Comparison of ENCODE assay signal across 9 cellular contexts in the genomic region with DNA sequence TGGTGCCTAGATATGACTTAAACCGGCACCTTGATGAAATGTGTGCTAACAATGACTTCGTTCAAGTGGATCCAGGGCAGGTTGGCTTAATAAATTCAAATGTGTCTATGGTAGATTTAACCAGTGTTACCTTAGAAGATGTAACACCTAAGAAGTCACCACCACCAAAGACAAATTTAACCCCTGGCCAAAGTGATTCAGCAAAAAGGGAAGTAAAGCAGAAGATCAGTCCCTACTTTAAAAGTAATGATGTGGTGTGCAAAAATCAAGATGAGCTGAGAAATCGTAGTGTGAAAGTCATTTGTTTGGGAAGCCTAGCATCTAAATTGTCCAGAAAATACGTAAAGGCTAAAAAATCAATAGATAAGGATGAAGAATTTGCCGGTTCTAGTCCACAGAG. TPM values are rescaled to one million over a fixed set of nuclear protein-coding genes. Genes with fewer than 3 reads are reported as not detected.
A peak's percentile ranks its signal among the peaks of the same experiment; 100 is the strongest.
DNase-seq lines count a peak whose midpoint lies in the region; ATAC-seq, FAIRE-seq and TF ChIP-seq lines count a peak whose summit lies in the region.
"Had no signal": no experiment of that assay in that cellular context is flagged by ENCODE, and none has a peak within 500 bp of the region (broad histone marks: within the 10 kb centered on the region; RNA-seq: fewer than 3 reads in every experiment).

No MANE protein-coding gene starts in this region.

- H3K36me3 Mint-ChIP-seq in HFFc6 (ENCODE audit: low read depth) (peaks cover 15% of the 10 kb centered on the region), nephron (ENCODE audit: low read depth) (peaks cover 27% of the 10 kb centered on the region)

- H3K27me3 Mint-ChIP-seq in HFFc6 (ENCODE audit: insufficient read depth), result peaks cover 3% of the 10 kb centered on the region
- H3K27me3 Mint-ChIP-seq in nephron (ENCODE audit: low read depth), result no peaks in the 10 kb centered on the region

- peaks cover 8 to 24% (median 16%) of the 10 kb centered on the region in 11 experiments; a peak in 21 of 22 replicates for H3K36me3 ChIP-seq in BLaER1 treated with 17β-estradiol and CSF1 and Interleukin-3, amounts not matched to agents 10 nM and 100 nM
- H3K36me3 ChIP-seq in GM12878 (ENCODE audit: control insufficient read depth in 2 of 2, insufficient read depth in 2 of 2, low read length in 1 of 2) (peaks cover 0 to 2% of the 10 kb centered on the region in 2 experiments; a peak in 1 of 4 replicates), WERI-Rb-1 (peaks cover 40% of the 10 kb centered on the region)

- H2AFZ ChIP-seq in GM12878 (ENCODE audit: control insufficient read depth, low read depth, low read length), result no peak overlapping the region

- H3K4me3 Mint-ChIP-seq in HFFc6 (peak overlapping the region; percentile 93), nephron (peak overlapping the region; percentile 91 to 95 (median 92))

- no peak for TF ChIP-seq POLR2A in GM12878 (IDR thresholded peaks at IDR 0.05; ENCODE audit: low read depth, low read length)

- no peak for TF ChIP-seq EP300 in GM12878 (IDR thresholded peaks at IDR 0.05; ENCODE audit: borderline replicate concordance in 1 of 2, control insufficient read depth in 1 of 2, low read depth in 2 of 2, low read length in 2 of 2)

- H3K9me3 ChIP-seq in BLaER1 treated with 17β-estradiol and CSF1 and Interleukin-3, amounts not matched to agents 10 nM and 100 nM (replicated peaks in 1 of 11), result no peaks in the 10 kb centered on the region
- H3K9me3 ChIP-seq in GM12878 (replicated peaks; ENCODE audit: control insufficient read depth, insufficient read depth, low read length) (no peaks in the 10 kb centered on the region), WERI-Rb-1 (ENCODE audit: severe bottlenecking) (no peaks in the 10 kb centered on the region)

- in situ Hi-C loops in GM12878 (cut with MboI), result no loop called here

- H3K4me3 ChIP-seq in BLaER1 treated with 17β-estradiol and CSF1 and Interleukin-3, amounts not matched to agents 10 nM and 100 nM, result peak overlapping the region in 7 of 10 experiments; percentile 73 to 88 (median 78); a peak in 6 of 20 replicates
- H3K4me3 ChIP-seq in GM12878, result peak overlapping the region; percentile 73
- no peak overlapping the region for H3K4me3 ChIP-seq in WERI-Rb-1 (ENCODE audit: low read depth, low read length)

- SMC1A ChIA-PET in GM12878 (lab: Charles Lee; ENCODE audit: uncharacterized antibody, unreplicated experiment), result interaction anchor here (1.3 kb wide), 1 partner anchor 63 kb away, joined by 4 read pairs; no protein-coding TSS in a partner anchor

- no peak for ATAC-seq in GM12878

- no peaks in the 10 kb centered on the region for H3K9me3 Mint-ChIP-seq in HFFc6
- no peaks in the 10 kb centered on the region for H3K9me3 Mint-ChIP-seq in nephron

- RAD21 ChIA-PET in GM12878 (lab: Charles Lee; ENCODE audit: unreplicated experiment), result no interaction called here

- intact Hi-C loops in GM12878 (cut with micrococcal nuclease; ENCODE audit: unreplicated experiment) (loop anchor here (5.0 to 10.0 kb wide), 3 partner anchors 87 to 420 kb away; a partner anchor contains a TSS), head of caudate nucleus (cut with DNase I) (loop anchor here (5.0 kb wide), 1 partner anchor 87 kb away; a partner anchor contains a TSS)

- no TSS peak for BruUV-seq in GM12878 (replicated peaks; lab: Mats Ljungman, UMichigan)

- peak overlapping the region; percentile 82 to 98 (median 87) for H3K4me2 ChIP-seq in BLaER1 treated with 17β-estradiol and CSF1 and Interleukin-3, amounts not matched to agents 10 nM and 100 nM
- H3K4me2 ChIP-seq in GM12878 (ENCODE audit: control insufficient read depth, insufficient read depth), result peak overlapping the region; percentile 91

- no peak for FAIRE-seq in GM12878 (lab: Jason Lieb, UNC)

- H3K27ac Mint-ChIP-seq in HFFc6 (no peak overlapping the region), nephron (no peak overlapping the region)

- CTCF ChIA-PET in GM12878 (lab: Yijun Ruan, JAX), result interaction anchor here (1.0 to 1.7 kb wide), 3 partner anchors 11 to 584 kb away, joined by 3 read pairs; no protein-coding TSS in a partner anchor

- no peaks in the 10 kb centered on the region for H3K79me2 ChIP-seq in GM12878 (ENCODE audit: control insufficient read depth, insufficient read depth, low read length)

- H3K27ac ChIP-seq in BLaER1 treated with 17β-estradiol and CSF1 and Interleukin-3, amounts not matched to agents 10 nM and 100 nM, result no peak overlapping the region
- H3K27ac ChIP-seq in GM12878 (ENCODE audit: control insufficient read depth, insufficient read depth) (no peak overlapping the region), WERI-Rb-1 (no peak overlapping the region)

- H4K20me1 ChIP-seq in BLaER1 treated with 17β-estradiol and CSF1 and Interleukin-3, amounts not matched to agents 10 nM and 100 nM, result no peaks in the 10 kb centered on the region
- no peaks in the 10 kb centered on the region for H4K20me1 ChIP-seq in GM12878 (ENCODE audit: control insufficient read depth, insufficient read depth)

- POLR2A ChIA-PET in GM12878 (lab: Charles Lee), result no interaction called here

- peaks cover 35% of the 10 kb centered on the region for H3K4me1 Mint-ChIP-seq in HFFc6 (ENCODE audit: low read depth)
- H3K4me1 Mint-ChIP-seq in nephron, result peaks cover 30% of the 10 kb centered on the region

- WGBS in GM12878 (ENCODE audit: insufficient coverage, insufficient replicate concordance, low lambda C conversion rate, missing lambda C conversion rate), result 98% methylated on average over 5 of the region's 5 CpGs

- TF ChIP-seq CTCF in HFFc6 (IDR thresholded peaks at IDR 0.05) (no peak), GM12878 (IDR thresholded peaks at IDR 0.05 in 2 of 3, conservative IDR thresholded peaks at IDR 0.05 in 1 of 3; ENCODE audit: control insufficient read depth in 2 of 3, extremely low read depth in 1 of 3, insufficient read depth in 1 of 3, low read depth in 3 of 3, low read length in 3 of 3) (no peak), nephron (IDR thresholded peaks at IDR 0.05; ENCODE audit: unreplicated experiment in 3 of 3) (no peak), WERI-Rb-1 (IDR thresholded peaks at IDR 0.05; ENCODE audit: low read depth, low read length) (no peak)

- DNase-seq in HFFc6 (no peak), GM12878 (ENCODE audit: low read depth, low spot score) (no peak), GM03348 (ENCODE audit: low spot score) (no peak), WERI-Rb-1 (no peak), head of caudate nucleus (no peak), DMS153 treated with DMSO at 0.1 percent for 48 hours (lab: John Stamatoyannopoulos, UW; ENCODE audit: unreplicated experiment) (no peak)
- DNase-seq: NCI-H524 had no signal

- no peak overlapping the region for H3K9ac ChIP-seq in BLaER1 treated with 17β-estradiol and CSF1 and Interleukin-3, amounts not matched to agents 10 nM and 100 nM
- H3K9ac ChIP-seq in GM12878 (ENCODE audit: control insufficient read depth, insufficient read depth, low read length), result no peak overlapping the region

- H3K27me3 ChIP-seq in BLaER1 treated with 17β-estradiol and CSF1 and Interleukin-3, amounts not matched to agents 10 nM and 100 nM, result no peaks in the 10 kb centered on the region
- H3K27me3 ChIP-seq in GM12878 (replicated peaks in 1 of 2; ENCODE audit: control insufficient read depth in 2 of 2, insufficient read depth in 2 of 2, low read length in 1 of 2), result no peaks in the 10 kb centered on the region
- no peaks in the 10 kb centered on the region for H3K27me3 ChIP-seq in WERI-Rb-1 (ENCODE audit: insufficient read depth, low read depth, severe bottlenecking)

- TF ChIP-seq RAD21 in GM12878 (IDR thresholded peaks at IDR 0.05; ENCODE audit: insufficient read depth, low read depth, low read length), result no peak

- peaks cover 20 to 41% (median 32%) of the 10 kb centered on the region in 10 experiments for H3K4me1 ChIP-seq in BLaER1 treated with 17β-estradiol and CSF1 and Interleukin-3, amounts not matched to agents 10 nM and 100 nM
- no peaks in the 10 kb centered on the region for H3K4me1 ChIP-seq in GM12878 (ENCODE audit: control insufficient read depth, insufficient read depth, low read length)

TF ChIP-seq in GM12878, 131 proteins besides CTCF, POLR2A, EP300 and RAD21 (continues in another document):
- TF ChIP-seq SMAD5 (IDR thresholded peaks at IDR 0.05; ENCODE audit: low read depth), result no peak
- TF ChIP-seq KLF5 (IDR thresholded peaks at IDR 0.05; ENCODE audit: partially characterized antibody), result no peak
- TF ChIP-seq NR2C2 (IDR thresholded peaks at IDR 0.05; ENCODE audit: borderline replicate concordance, control insufficient read depth, insufficient read length, low read depth), result no peak
- no peak for TF ChIP-seq PAX5 (IDR thresholded peaks at IDR 0.05; ENCODE audit: borderline replicate concordance, low read depth, low read length)
- no peak for TF ChIP-seq DPF2 (IDR thresholded peaks at IDR 0.05)
- TF ChIP-seq RUNX3 (IDR thresholded peaks at IDR 0.05; ENCODE audit: low read length), result no peak

RNA-seq across cellular contexts. Expression of a gene that starts 1.1 kb away (rescaled TPM):
- total RNA-seq in HFFc6 (2021; fragmentation: NEBNext Ultra II Directional; extraction: Animal tissue kit (Norgen Biotek cat#: 25700)), result 10 to 100 TPM; 13.3 to 17.2 (median 14.5) TPM
- 70.1 and 76.3 TPM in 2 replicates for total RNA-seq in GM12878 (2013; cell fraction: nucleolus; rRNA removed)
- 13.0 and 15.7 TPM in 2 replicates for total RNA-seq in GM12878 (2014; rRNA removed)
- total RNA-seq in GM12878 (2014; rRNA removed; fragmentation: Illumina TruSeq; extraction: Trizol), result 11.5 and 12.2 TPM in 2 replicates
- 11.2 and 12.2 TPM in 2 replicates for total RNA-seq in GM12878 (2021)
- polyA plus RNA-seq in GM12878 (2011; ENCODE audit: low read depth), result 4.7 TPM
- polyA plus RNA-seq in GM12878 (2011; rRNA removed), result 12.9 and 17.1 TPM in 2 replicates
- 6.0 and 7.4 TPM in 2 replicates for polyA plus RNA-seq in GM12878 (2011; cell fraction: cytosol; rRNA removed)
- 29.6 and 29.9 TPM in 2 replicates for polyA plus RNA-seq in GM12878 (2011; cell fraction: nucleus; rRNA removed)
- polyA plus RNA-seq in GM12878 (2012), result 8.2 and 10.0 TPM in 2 replicates
- polyA plus RNA-seq in GM12878 (2014; fragmentation: Illumina TruSeq; extraction: Trizol), result 10.4 and 11.8 TPM in 2 replicates
- polyA plus RNA-seq in GM12878 (2014; fragmentation: Nextera tagmentation; extraction: Ambion mirVana), result 1 to 10 TPM in 1 of 2 experiments, under 1 TPM in 1; 0.55 to 1.0 TPM
- 12.5 and 13.8 TPM in 2 replicates for polyA plus RNA-seq in GM12878 (2014; rRNA removed)
- polyA plus RNA-seq in GM12878 (2016; fragmentation: Nextera tagmentation; extraction: Ambion mirVana), result 10 to 100 TPM; 16.4 to 18.6 TPM
- polyA minus RNA-seq in GM12878 (2011; rRNA and poly(A)+ RNA removed), result 7.3 and 9.3 TPM in 2 replicates
- 4.3 and 5.2 TPM in 2 replicates for polyA minus RNA-seq in GM12878 (2011; cell fraction: cytosol; rRNA and poly(A)+ RNA removed)
- polyA minus RNA-seq in GM12878 (2011; cell fraction: nucleus; rRNA and poly(A)+ RNA removed), result 11.1 and 12.3 TPM in 2 replicates
